8 cellular contexts compared by ENCODE assay signal in the genomic region with DNA sequence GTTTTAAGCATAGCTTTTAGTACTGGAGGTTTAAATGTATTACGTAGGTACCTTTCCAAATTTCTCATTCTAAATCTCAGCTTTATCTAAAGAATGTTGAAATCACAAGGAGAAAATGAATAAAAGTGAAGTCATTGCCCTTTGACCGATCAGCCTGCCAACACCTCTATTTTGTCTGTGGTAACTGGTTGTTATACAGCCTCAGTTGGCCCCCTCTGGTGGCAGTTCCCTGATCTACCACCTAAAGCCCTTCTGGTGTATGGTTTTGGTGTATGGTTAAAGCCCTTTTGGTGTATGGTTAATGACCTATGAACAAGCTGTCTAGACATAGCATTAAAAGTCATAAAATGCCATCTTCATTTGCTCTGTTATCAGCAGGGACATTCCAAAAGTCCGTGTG.
DNase-seq lines count a peak whose midpoint lies in the region; ATAC-seq and TF ChIP-seq lines count a peak whose summit lies in the region.

No MANE protein-coding gene starts in this region.

- H3K27me3 ChIP-seq in GM06990 (replicated peaks; ENCODE audit: control insufficient read depth, insufficient read depth, low read length) = no peaks in the 10 kb centered on the region

- DNase-seq in GM06990 (ENCODE audit: extremely low read depth, insufficient read length) = no peak
- DNase-seq in HPDE6-E6E7 (ENCODE audit: extremely low spot score) = peak; percentile 7
- peak; percentile 72 for DNase-seq in RKO (ENCODE audit: low spot score)
- DNase-seq in head of caudate nucleus = peak in 33 of 42 donors; percentile 4 to 58 (median 25)
- DNase-seq in stimulated activated CD8-positive, alpha-beta memory T cell treated with anti-CD3 and anti-CD28 coated beads, Interleukin-4, amount 100 ng/mL, for 48 hours = peak; percentile 32
- no peak for DNase-seq in OCI-M2 (lab: John Stamatoyannopoulos, UW; ENCODE audit: unreplicated experiment)
- no peak for DNase-seq in posterior vena cava (ENCODE audit: low spot score)

- intact Hi-C loops in head of caudate nucleus (cut with DNase I) = no loop called here
- intact Hi-C loops in posterior vena cava (cut with DNase I) = no loop called here

- H3K36me3 ChIP-seq in GM06990 (ENCODE audit: control insufficient read depth, insufficient read depth, low read length) = no peaks in the 10 kb centered on the region

- no peak overlapping the region for H3K4me3 ChIP-seq in GM06990 (replicated peaks; ENCODE audit: low read depth, low read length)

- peak; percentile 66 for ATAC-seq in GM19467 (IDR thresholded peaks at IDR 0.05; ENCODE audit: unreplicated experiment)

- peak; percentile 73 for TF ChIP-seq CTCF in GM06990 (IDR thresholded peaks at IDR 0.05; ENCODE audit: insufficient read depth, low read length, poor library complexity, severe bottlenecking)

Comparison
In these comparisons a context has a peak if more than half of its experiments do, and no peak if none do; other contexts are left out.
1. DNase-seq: peak in HPDE6-E6E7 (single experiment), RKO (single experiment), head of caudate nucleus (33 of 42) and stimulated activated CD8-positive, alpha-beta memory T cell treated with anti-CD3 and anti-CD28 coated beads, Interleukin-4, amount 100 ng/mL, for 48 hours (single experiment); none in GM06990 (single experiment), OCI-M2 (single experiment) and posterior vena cava (single experiment).